11 cellular contexts compared by ENCODE assay signal in the genomic region with DNA sequence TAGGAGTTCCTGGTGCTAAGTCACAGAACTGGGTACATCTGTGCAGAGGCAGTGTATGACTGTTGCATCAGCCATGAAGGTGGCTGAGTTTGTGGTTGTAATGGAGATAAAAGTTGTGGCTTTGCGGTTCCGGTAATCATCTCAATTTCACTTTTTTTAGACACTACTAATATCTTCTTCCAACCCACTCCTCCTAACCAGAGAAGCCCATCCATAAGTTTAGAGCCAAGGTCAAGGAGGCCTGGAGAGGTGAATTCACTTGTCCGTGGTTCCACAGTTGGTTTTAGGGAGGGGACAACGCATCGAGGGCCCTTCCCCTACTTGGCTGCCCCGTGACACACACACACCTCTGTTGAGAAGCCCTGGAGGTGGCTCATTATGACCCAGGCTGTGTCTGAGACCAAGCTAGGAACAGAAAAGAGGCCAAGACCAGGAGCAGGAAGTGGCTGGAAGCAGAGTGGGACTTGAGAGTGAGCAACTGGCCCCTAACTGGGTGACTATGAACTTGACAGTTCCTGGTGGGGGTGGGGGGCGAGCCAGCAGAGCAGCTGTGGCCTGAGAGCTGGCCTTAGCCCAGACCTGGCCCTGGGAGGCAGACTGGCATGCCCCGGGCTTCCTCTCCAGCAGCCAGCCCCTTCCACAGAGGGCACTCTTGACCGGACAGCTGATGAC.
DNase-seq lines count a peak whose midpoint lies in the region; ATAC-seq and TF ChIP-seq lines count a peak whose summit lies in the region.
"Had no signal": no experiment of that assay in that cellular context is flagged by ENCODE, and none has a peak within 500 bp of the region (broad histone marks: within the 10 kb centered on the region; RNA-seq: fewer than 3 reads in every experiment).

No MANE protein-coding gene starts in this region.

- no peaks in the 10 kb centered on the region for H3K9me3 Mint-ChIP-seq in activated T-cell treated with anti-CD3 and anti-CD28 coated beads, Interleukin-2, amount 50 U/mL, for 24 hours
- H3K9me3 Mint-ChIP-seq in activated T-helper 17 cell treated with anti-CD3 and anti-CD28 coated beads, Interleukin-2, amount 50 U/mL, for 72 hours = no peaks in the 10 kb centered on the region

- H3K4me3 ChIP-seq in mucosa of descending colon = no peak overlapping the region

- peaks cover 16% of the 10 kb centered on the region for H3K27me3 Mint-ChIP-seq in activated T-cell treated with anti-CD3 and anti-CD28 coated beads, Interleukin-2, amount 50 U/mL, for 24 hours
- H3K27me3 Mint-ChIP-seq in activated T-helper 17 cell treated with anti-CD3 and anti-CD28 coated beads, Interleukin-2, amount 50 U/mL, for 72 hours = peaks cover 6% of the 10 kb centered on the region

- no peaks in the 10 kb centered on the region for H3K36me3 ChIP-seq in mucosa of descending colon (ENCODE audit: low read depth)

- no peak overlapping the region for H3K4me3 Mint-ChIP-seq in activated T-cell treated with anti-CD3 and anti-CD28 coated beads, Interleukin-2, amount 50 U/mL, for 24 hours
- no peak overlapping the region for H3K4me3 Mint-ChIP-seq in activated T-helper 17 cell treated with anti-CD3 and anti-CD28 coated beads, Interleukin-2, amount 50 U/mL, for 72 hours

- ATAC-seq in activated T-helper 17 cell treated with anti-CD3 and anti-CD28 coated beads, Interleukin-2, amount 50 U/mL, for 72 hours (replicated peaks) = peak; percentile 59
- ATAC-seq in mucosa of descending colon = no peak
- ATAC-seq in HG03159 (IDR thresholded peaks at IDR 0.05; ENCODE audit: unreplicated experiment) = no peak

- no peaks in the 10 kb centered on the region for H3K9me3 ChIP-seq in mucosa of descending colon

- no peak for TF ChIP-seq CTCF in mucosa of descending colon (IDR thresholded peaks at IDR 0.05)

- peak overlapping the region; percentile 81 for H3K27ac Mint-ChIP-seq in activated T-cell treated with anti-CD3 and anti-CD28 coated beads, Interleukin-2, amount 50 U/mL, for 24 hours
- no peak overlapping the region for H3K27ac Mint-ChIP-seq in activated T-helper 17 cell treated with anti-CD3 and anti-CD28 coated beads, Interleukin-2, amount 50 U/mL, for 72 hours

- peaks cover 18% of the 10 kb centered on the region for H3K4me1 Mint-ChIP-seq in activated T-cell treated with anti-CD3 and anti-CD28 coated beads, Interleukin-2, amount 50 U/mL, for 24 hours (ENCODE audit: low read depth)
- H3K4me1 Mint-ChIP-seq in activated T-helper 17 cell treated with anti-CD3 and anti-CD28 coated beads, Interleukin-2, amount 50 U/mL, for 72 hours = peaks cover 10% of the 10 kb centered on the region

- no peak for DNase-seq in activated T-cell treated with anti-CD3 and anti-CD28 coated beads, Interleukin-2, amount 50 U/mL, for 24 hours
- no peak for DNase-seq in activated T-cell treated with anti-CD3 and anti-CD28 coated beads for 4 hours
- DNase-seq in NAMALWA (ENCODE audit: low spot score) = peak; percentile 33
- peak; percentile 48 for DNase-seq in stimulated activated CD8-positive, alpha-beta memory T cell treated with anti-CD3 and anti-CD28 coated beads, Interleukin-4, amount 100 ng/mL, for 48 hours
- DNase-seq in AG08396 (ENCODE audit: low spot score) = no peak
- DNase-seq in mucosa of descending colon = no peak
- DNase-seq: midbrain, NCI-H2081, T1000 had no signal

- H3K4me1 ChIP-seq in mucosa of descending colon (ENCODE audit: low read depth) = peaks cover 5% of the 10 kb centered on the region

- intact Hi-C loops in mucosa of descending colon (cut with DNase I, micrococcal nuclease) = no loop called here

- no peaks in the 10 kb centered on the region for H3K36me3 Mint-ChIP-seq in activated T-cell treated with anti-CD3 and anti-CD28 coated beads, Interleukin-2, amount 50 U/mL, for 24 hours (ENCODE audit: low read depth)
- no peaks in the 10 kb centered on the region for H3K36me3 Mint-ChIP-seq in activated T-helper 17 cell treated with anti-CD3 and anti-CD28 coated beads, Interleukin-2, amount 50 U/mL, for 72 hours (ENCODE audit: low read depth)

Comparison
In these comparisons a context has a peak if more than half of its experiments do, and no peak if none do; other contexts are left out.
1. DNase-seq: peak in NAMALWA (single experiment) and stimulated activated CD8-positive, alpha-beta memory T cell treated with anti-CD3 and anti-CD28 coated beads, Interleukin-4, amount 100 ng/mL, for 48 hours (single experiment); none in activated T-cell treated with anti-CD3 and anti-CD28 coated beads, Interleukin-2, amount 50 U/mL, for 24 hours (single experiment), activated T-cell treated with anti-CD3 and anti-CD28 coated beads for 4 hours (single experiment), AG08396 (single experiment) and mucosa of descending colon (0 of 3).